8 cellular contexts compared by ENCODE assay signal in genomic region chr10:35127289-35127891, GRCh38. TPM values are rescaled to one million over a fixed set of nuclear protein-coding genes. Genes with fewer than 3 reads are reported as not detected.
DNase-seq lines count a peak whose midpoint lies in the region; ATAC-seq lines count a peak whose summit lies in the region.

No MANE protein-coding gene starts in this region.

- peak; percentile 20 for ATAC-seq in HG02759 (IDR thresholded peaks at IDR 0.05; ENCODE audit: unreplicated experiment)

- peak overlapping the region; percentile 93 for H3K27ac ChIP-seq in temporal lobe (ENCODE audit: low read depth, low read length)

- DNase-seq in D341Med (ENCODE audit: low spot score) (peak; percentile 63), RKO (ENCODE audit: low spot score) (peak; percentile 80), foreskin melanocyte (peak; percentile 39), nucleus accumbens (lab: John Stamatoyannopoulos, UW) (peak in 34 of 56 donors; percentile 16 to 74 (median 54)), NCI-H1417 treated with DMSO at 0.1 percent for 48 hours (lab: John Stamatoyannopoulos, UW) (no peak)
- peak; percentile 38 to 51 (median 42) for DNase-seq in activated naive CD4-positive, alpha-beta T cell (lab: John Stamatoyannopoulos, UW)

RNA-seq across cellular contexts. Expression of gene CREM, which starts 0.7 kb away (rescaled TPM):
- total RNA-seq in temporal lobe: 13.8 TPM

RNA-seq across cellular contexts. Expression of gene CUL2, which starts 37.2 kb away (rescaled TPM):
- 45.0 TPM for total RNA-seq in temporal lobe
